Comparison of ENCODE assay signal across 16 cellular contexts in genomic region chr3:140537075-140537474, GRCh38.
A peak's percentile ranks its signal among the peaks of the same experiment; 100 is the strongest.
DNase-seq lines count a peak whose midpoint lies in the region; TF ChIP-seq lines count a peak whose summit lies in the region.
"Had no signal": no experiment of that assay in that cellular context is flagged by ENCODE, and none has a peak within 500 bp of the region (broad histone marks: within the 10 kb centered on the region; RNA-seq: fewer than 3 reads in every experiment).

No MANE protein-coding gene starts in this region.

- H3K4me3 ChIP-seq in colonic mucosa, result no peak overlapping the region
- H3K4me3 ChIP-seq: GM23248 had no signal

- DNase-seq in NCI-H748 (lab: John Stamatoyannopoulos, UW; ENCODE audit: unreplicated experiment) (peak; percentile 31), NCI-H748 treated with DMSO at 0.1 percent for 48 hours (lab: John Stamatoyannopoulos, UW) (no peak), NCI-H1105 treated with DMSO at 0.1 percent for 48 hours (lab: John Stamatoyannopoulos, UW) (peak; percentile 86), NCI-H2107 (lab: John Stamatoyannopoulos, UW) (peak; percentile 30), myocyte (ENCODE audit: low read depth) (peak; percentile 45), GM19238 (ENCODE audit: insufficient read length, low spot score) (no peak), hippocampal formation (lab: John Stamatoyannopoulos, UW) (no peak), colonic mucosa (no peak)
- DNase-seq: C1 segment of cervical spinal cord, Caco-2, DND-41, GDM1, GM23248, NCI-H1694, SIG-M5 had no signal

- no peak overlapping the region for H3K9ac ChIP-seq in colonic mucosa (ENCODE audit: low read depth in 2 of 2, low read length in 2 of 2)
- H3K9ac ChIP-seq: GM23248, KMS-11 had no signal

- no peaks in the 10 kb centered on the region for H3K36me3 ChIP-seq in colonic mucosa

- no peak for TF ChIP-seq CTCF in colonic mucosa (IDR thresholded peaks at IDR 0.05)

- H3K27me3 ChIP-seq in colonic mucosa, result no peaks in the 10 kb centered on the region

- no peak overlapping the region for H3K27ac ChIP-seq in colonic mucosa
- H3K27ac ChIP-seq: GM23248, KMS-11 had no signal

- no peaks in the 10 kb centered on the region for H3K9me3 ChIP-seq in colonic mucosa
- H3K9me3 ChIP-seq: Caco-2 had no signal

- intact Hi-C loops in colonic mucosa (cut with DNase I), result no loop called here

- H3K4me1 ChIP-seq in colonic mucosa, result no peaks in the 10 kb centered on the region
- H3K4me1 ChIP-seq: Caco-2 had no signal

Comparison
In these comparisons a context has a peak if more than half of its experiments do, and no peak if none do; other contexts are left out.
1. DNase-seq: peak in NCI-H748 (single experiment), NCI-H1105 treated with DMSO at 0.1 percent for 48 hours (single experiment), NCI-H2107 (single experiment) and myocyte (single experiment); none in NCI-H748 treated with DMSO at 0.1 percent for 48 hours (single experiment), GM19238 (single experiment), hippocampal formation (0 of 2) and colonic mucosa (single experiment).